1 cellular context compared by ENCODE assay signal in the genomic region with DNA sequence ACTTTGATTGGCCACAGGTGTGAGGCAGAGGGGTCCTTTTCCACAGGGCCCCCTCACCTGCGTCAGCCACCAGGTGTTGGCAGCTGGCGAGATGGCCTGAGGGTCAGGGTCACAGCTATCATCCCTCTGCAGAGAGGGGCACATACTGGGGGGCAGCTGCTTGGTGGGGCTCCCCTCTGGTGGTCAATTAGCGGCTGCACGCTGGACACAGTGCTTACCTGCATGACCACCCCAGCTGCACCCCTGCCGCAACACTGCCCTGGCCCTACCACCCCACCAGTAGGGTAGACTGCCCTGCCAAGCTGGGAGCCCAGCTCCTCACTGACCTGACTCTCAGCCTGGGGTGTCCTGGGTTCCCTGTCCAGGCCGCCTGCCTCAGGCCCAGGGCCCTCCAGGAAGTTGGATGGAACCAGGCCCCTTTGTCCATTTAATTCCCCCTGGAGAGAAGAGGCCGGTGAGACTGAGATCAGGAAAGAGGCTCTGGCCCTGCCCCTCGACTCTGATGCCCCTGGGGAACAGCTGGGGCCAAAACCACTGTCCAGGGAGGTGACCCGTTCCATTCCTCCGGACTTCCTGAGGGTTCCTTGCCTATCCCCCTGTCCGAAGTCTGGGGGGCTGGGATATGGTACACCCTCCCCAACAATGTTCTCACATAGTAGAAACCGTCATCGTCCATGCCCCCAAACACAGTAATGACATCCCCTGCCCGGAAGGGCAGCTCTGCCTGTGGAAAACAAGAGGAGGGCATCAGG.
TF ChIP-seq lines count a peak whose summit lies in the region.

No MANE protein-coding gene starts in this region.

TF ChIP-seq in H1, 55 proteins besides CTCF, POLR2A, EP300 and RAD21:
- TF ChIP-seq, protein P1, sequence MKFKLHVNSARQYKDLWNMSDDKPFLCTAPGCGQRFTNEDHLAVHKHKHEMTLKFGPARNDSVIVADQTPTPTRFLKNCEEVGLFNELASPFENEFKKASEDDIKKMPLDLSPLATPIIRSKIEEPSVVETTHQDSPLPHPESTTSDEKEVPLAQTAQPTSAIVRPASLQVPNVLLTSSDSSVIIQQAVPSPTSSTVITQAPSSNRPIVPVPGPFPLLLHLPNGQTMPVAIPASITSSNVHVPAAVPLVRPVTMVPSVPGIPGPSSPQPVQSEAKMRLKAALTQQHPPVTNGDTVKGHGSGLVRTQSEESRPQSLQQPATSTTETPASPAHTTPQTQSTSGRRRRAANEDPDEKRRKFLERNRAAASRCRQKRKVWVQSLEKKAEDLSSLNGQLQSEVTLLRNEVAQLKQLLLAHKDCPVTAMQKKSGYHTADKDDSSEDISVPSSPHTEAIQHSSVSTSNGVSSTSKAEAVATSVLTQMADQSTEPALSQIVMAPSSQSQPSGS (IDR thresholded peaks at IDR 0.05; ENCODE audit: low read length): no peak
- no peak for TF ChIP-seq GTF2F1 (IDR thresholded peaks at IDR 0.05; ENCODE audit: borderline replicate concordance, low read depth, low read length)
- no peak for TF ChIP-seq SAP30 (IDR thresholded peaks at IDR 0.05; ENCODE audit: insufficient read depth, insufficient replicate concordance, low read length)
- no peak for TF ChIP-seq RBBP5 (IDR thresholded peaks at IDR 0.05; ENCODE audit: borderline replicate concordance, low read depth, low read length)
- TF ChIP-seq SRF (IDR thresholded peaks at IDR 0.05; ENCODE audit: low read depth, low read length): no peak
